ENCODE assay signal across 8 cellular contexts in the genomic region with DNA sequence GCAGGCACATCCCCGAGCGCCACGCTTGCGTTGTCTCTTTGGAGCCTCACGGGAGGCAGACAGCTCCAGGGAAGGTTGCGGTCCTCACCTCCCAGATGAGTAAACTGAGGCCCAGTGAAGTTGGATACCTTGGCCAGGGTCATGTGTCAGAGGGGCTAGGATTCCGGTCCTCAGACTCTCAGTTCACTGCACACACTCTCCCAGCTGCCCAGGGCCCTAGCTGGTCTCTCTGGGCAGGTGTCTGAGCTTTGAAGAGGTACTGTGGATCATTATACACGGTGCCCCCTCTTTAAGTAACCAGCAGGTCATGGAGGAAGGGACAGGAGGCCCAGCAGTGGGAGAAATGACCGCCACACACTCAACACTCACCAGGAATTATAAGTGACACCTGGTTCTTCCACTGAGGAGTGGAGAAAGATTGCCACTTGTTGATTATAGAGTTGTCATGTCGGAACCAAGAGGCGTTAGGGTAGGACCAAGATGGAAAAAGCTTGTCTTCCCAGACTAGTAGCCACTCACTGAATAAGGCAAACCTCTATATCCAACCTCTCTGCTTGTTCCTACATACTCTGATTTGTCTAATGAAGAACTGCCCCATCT. TPM values are rescaled to one million over a fixed set of nuclear protein-coding genes. Genes with fewer than 3 reads are reported as not detected.
DNase-seq lines count a peak whose midpoint lies in the region.

No MANE protein-coding gene starts in this region.

- peak overlapping the region; percentile 93 for H3K4me3 Mint-ChIP-seq in activated CD4-positive, alpha-beta memory T cell treated with anti-CD3 and anti-CD28 coated beads, Interleukin-2, amount 10 ng/mL, durations not matched to agents 7 days and 5 days

- peaks cover 69% of the 10 kb centered on the region for H3K36me3 Mint-ChIP-seq in activated CD4-positive, alpha-beta memory T cell treated with anti-CD3 and anti-CD28 coated beads, Interleukin-2, amount 10 ng/mL, durations not matched to agents 7 days and 5 days (ENCODE audit: low read depth)

- POLR2A ChIA-PET in activated CD4-positive, alpha-beta memory T cell treated with anti-CD3 and anti-CD28 coated beads, Interleukin-2, amount 10 ng/mL, durations not matched to agents 7 days and 5 days (lab: Charles Lee) = interaction anchor here (0.9 to 5.3 kb wide), 10 partner anchors 12 to 247 kb away, joined by 3 to 54 read pairs (median 5); a partner anchor contains a TSS

- H3K27me3 ChIP-seq in iPS-15b (ENCODE audit: control insufficient read depth, insufficient read depth, low read length) (no peaks in the 10 kb centered on the region), stomach smooth muscle (ENCODE audit: control insufficient read depth in 1 of 2, insufficient read depth in 2 of 2, low read length in 2 of 2) (no peaks in the 10 kb centered on the region)

- no peaks in the 10 kb centered on the region for H3K9me3 Mint-ChIP-seq in activated CD4-positive, alpha-beta memory T cell treated with anti-CD3 and anti-CD28 coated beads, Interleukin-2, amount 10 ng/mL, durations not matched to agents 7 days and 5 days

- CTCF ChIA-PET in activated CD4-positive, alpha-beta memory T cell treated with anti-CD3 and anti-CD28 coated beads, Interleukin-2, amount 10 ng/mL, durations not matched to agents 7 days and 5 days (lab: Charles Lee) = interaction anchor here (0.6 to 2.7 kb wide), 9 partner anchors 12 to 380 kb away, joined by 3 to 18 read pairs (median 3); a partner anchor contains a TSS

- H3K4me3 ChIP-seq in iPS-15b (ENCODE audit: low read depth, low read length) (peak overlapping the region; percentile 97), stomach smooth muscle (ENCODE audit: low read length in 2 of 2) (peak overlapping the region; percentile 86 to 98)

- H3K27me3 Mint-ChIP-seq in activated CD4-positive, alpha-beta memory T cell treated with anti-CD3 and anti-CD28 coated beads, Interleukin-2, amount 10 ng/mL, durations not matched to agents 7 days and 5 days = no peaks in the 10 kb centered on the region

- H3K4me1 ChIP-seq in iPS-15b (ENCODE audit: control insufficient read depth, insufficient read depth, low read length) = peaks cover 6% of the 10 kb centered on the region
- H3K4me1 ChIP-seq in stomach smooth muscle (ENCODE audit: control insufficient read depth, insufficient read depth, low read length) = peaks cover 18% of the 10 kb centered on the region

- H3K27ac Mint-ChIP-seq in activated CD4-positive, alpha-beta memory T cell treated with anti-CD3 and anti-CD28 coated beads, Interleukin-2, amount 10 ng/mL, durations not matched to agents 7 days and 5 days = peak overlapping the region; percentile 86

- peak overlapping the region; percentile 42 for H3K9ac ChIP-seq in iPS-15b (ENCODE audit: low read depth, low read length)
- H3K9ac ChIP-seq in stomach smooth muscle (ENCODE audit: low read length in 2 of 2) = peak overlapping the region; percentile 62 to 94

- peaks cover 30% of the 10 kb centered on the region for H3K36me3 ChIP-seq in iPS-15b (ENCODE audit: control insufficient read depth, insufficient read depth, low read length)
- H3K36me3 ChIP-seq in stomach smooth muscle (ENCODE audit: control insufficient read depth in 2 of 2, insufficient read depth in 2 of 2, low read length in 2 of 2) = peaks cover 30 to 35% of the 10 kb centered on the region in 2 donors

- peak overlapping the region; percentile 31 for H3K27ac ChIP-seq in stomach smooth muscle (ENCODE audit: low read length)

- peak; percentile 23 for DNase-seq in activated T-cell treated with anti-CD3 and anti-CD28 coated beads, Interleukin-2, amount 50 U/mL, for 1 hour
- DNase-seq in activated T-cell treated with anti-CD3 and anti-CD28 coated beads for 4 hours (no peak), NCI-H2081 treated with DMSO at 0.1 percent for 48 hours (lab: John Stamatoyannopoulos, UW) (no peak), cerebellar nuclear complex (lab: John Stamatoyannopoulos, UW) (no peak)
- no peak for DNase-seq in activated CD4-positive, alpha-beta memory T cell treated with anti-CD3 and anti-CD28 coated beads, Interleukin-2, amount 10 ng/mL, durations not matched to agents 7 days and 5 days
- DNase-seq in activated effector memory CD4-positive, alpha-beta T cell treated with Interleukin-2 at 50 U/mL for 16 hours = no peak

- H3K4me1 Mint-ChIP-seq in activated CD4-positive, alpha-beta memory T cell treated with anti-CD3 and anti-CD28 coated beads, Interleukin-2, amount 10 ng/mL, durations not matched to agents 7 days and 5 days = peaks cover 60% of the 10 kb centered on the region

- H3K9me3 ChIP-seq in iPS-15b (ENCODE audit: control insufficient read depth, insufficient read depth, low read length) (no peaks in the 10 kb centered on the region), stomach smooth muscle (ENCODE audit: control insufficient read depth in 2 of 2, low read length in 2 of 2) (no peaks in the 10 kb centered on the region)

RNA-seq across cellular contexts. Expression of a gene that starts 0.6 kb away (rescaled TPM):
- total RNA-seq in activated CD4-positive, alpha-beta memory T cell treated with anti-CD3 and anti-CD28 coated beads, Interleukin-2, amount 10 ng/mL, durations not matched to agents 7 days and 5 days = 10 to 100 TPM; 80.4 to 80.7 TPM

RNA-seq across cellular contexts. Expression of a gene that starts 18.1 kb away (rescaled TPM):
- 10 to 100 TPM; 16.9 to 18.3 TPM for total RNA-seq in activated CD4-positive, alpha-beta memory T cell treated with anti-CD3 and anti-CD28 coated beads, Interleukin-2, amount 10 ng/mL, durations not matched to agents 7 days and 5 days

RNA-seq across cellular contexts. Expression of a gene that starts 38.1 kb away (rescaled TPM):
- 100 to 1,000 TPM; 305 to 312 TPM for total RNA-seq in activated CD4-positive, alpha-beta memory T cell treated with anti-CD3 and anti-CD28 coated beads, Interleukin-2, amount 10 ng/mL, durations not matched to agents 7 days and 5 days

RNA-seq across cellular contexts. Expression of a gene that starts 45.1 kb away (rescaled TPM):
- total RNA-seq in activated CD4-positive, alpha-beta memory T cell treated with anti-CD3 and anti-CD28 coated beads, Interleukin-2, amount 10 ng/mL, durations not matched to agents 7 days and 5 days = under 1 TPM; 0.70 to 0.78 TPM

RNA-seq across cellular contexts. Expression of a gene that starts 53.2 kb away (rescaled TPM):
- total RNA-seq in activated CD4-positive, alpha-beta memory T cell treated with anti-CD3 and anti-CD28 coated beads, Interleukin-2, amount 10 ng/mL, durations not matched to agents 7 days and 5 days = 1 to 10 TPM; 5.6 to 6.6 TPM
